25 cellular contexts compared by ENCODE assay signal in the genomic region with DNA sequence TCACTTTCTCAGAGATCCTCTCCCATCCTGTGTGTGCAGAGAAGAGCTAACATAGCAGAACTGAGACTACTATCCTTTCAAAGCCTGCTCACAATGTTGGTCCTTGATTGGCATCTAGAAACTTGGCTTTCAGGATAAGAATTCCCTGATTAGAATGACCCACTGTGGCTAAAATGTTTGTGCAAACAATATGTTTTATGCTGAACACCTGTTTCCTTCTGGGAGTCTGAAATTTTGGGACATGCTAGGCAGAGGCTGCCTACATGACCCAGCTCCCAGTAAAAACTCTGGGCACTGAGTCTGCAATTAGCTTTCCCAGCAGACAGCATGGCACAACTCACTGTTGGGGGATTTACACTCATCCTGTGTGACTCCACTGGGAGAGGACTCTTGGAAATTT.
DNase-seq lines count a peak whose midpoint lies in the region; ATAC-seq and TF ChIP-seq lines count a peak whose summit lies in the region.
"Had no signal": no experiment of that assay in that cellular context is flagged by ENCODE, and none has a peak within 500 bp of the region (broad histone marks: within the 10 kb centered on the region; RNA-seq: fewer than 3 reads in every experiment).

No MANE protein-coding gene starts in this region.

- no peaks in the 10 kb centered on the region for H3K27me3 Mint-ChIP-seq in MCF 10A (ENCODE audit: insufficient read depth, unreplicated experiment)
- H3K27me3 Mint-ChIP-seq: activated naive CD4-positive, alpha-beta T cell treated with anti-CD3 and anti-CD28 coated beads, Interleukin-2, amount 10 ng/mL, durations not matched to agents 7 days and 5 days; stimulated activated memory B cell treated with anti-CD40 and anti-IgM and Interleukin-4, amounts not matched to agents 10 μg/mL and 1 μg/mL and 100 μg/mL, for 72 hours had no signal

- TF ChIP-seq CTCF in breast epithelium (IDR thresholded peaks at IDR 0.05) (no peak), MCF 10A (IDR thresholded peaks at IDR 0.05; ENCODE audit: unreplicated experiment) (no peak), SK-N-SH (IDR thresholded peaks at IDR 0.05) (no peak), smooth muscle cell (IDR thresholded peaks at IDR 0.05; ENCODE audit: borderline replicate concordance, insufficient read depth, poor library complexity, severe bottlenecking) (no peak)

- H3K4me2 ChIP-seq in SK-N-SH (peak overlapping the region; percentile 46), smooth muscle cell (peak overlapping the region; percentile 27)

- H3K27me3 ChIP-seq in breast epithelium (no peaks in the 10 kb centered on the region), SK-N-SH (ENCODE audit: insufficient read depth) (no peaks in the 10 kb centered on the region), smooth muscle cell (ENCODE audit: low read depth) (no peaks in the 10 kb centered on the region)
- H3K27me3 ChIP-seq: pancreas, right atrium auricular region had no signal

- no TSS peak for BruUV-seq in MCF 10A (replicated peaks; lab: Mats Ljungman, UMichigan)

- TF ChIP-seq POLR2A in breast epithelium (IDR thresholded peaks at IDR 0.05) = no peak

- H3K9me3 ChIP-seq in breast epithelium (no peaks in the 10 kb centered on the region), SK-N-SH (no peaks in the 10 kb centered on the region), smooth muscle cell (replicated peaks; ENCODE audit: low read depth) (no peaks in the 10 kb centered on the region)
- H3K9me3 ChIP-seq: pancreas, right atrium auricular region had no signal

- CTCF ChIA-PET in MCF 10A (lab: Yijun Ruan, JAX) = interaction anchor here (0.6 to 2.9 kb wide), 4 partner anchors 18 to 439 kb away, joined by 3 to 13 read pairs (median 4); no protein-coding TSS in a partner anchor
- CTCF ChIA-PET in SK-N-SH (lab: Yijun Ruan, JAX) = interaction anchor here (0.9 to 2.6 kb wide), 2 partner anchors 13 to 26 kb away, joined by 3 to 8 read pairs; no protein-coding TSS in a partner anchor

- no peaks in the 10 kb centered on the region for H3K9me3 Mint-ChIP-seq in MCF 10A (ENCODE audit: unreplicated experiment)
- H3K9me3 Mint-ChIP-seq in stimulated activated effector memory CD8-positive, alpha-beta T cell treated with anti-CD3 and anti-CD28 coated beads, Interleukin-12 subunit alpha, Interleukin-12 subunit beta, amount 100 ng/mL, for 72 hours = no peaks in the 10 kb centered on the region
- H3K9me3 Mint-ChIP-seq: activated B cell treated with CpG ODN at 0.5 μM for 24 hours; activated naive CD4-positive, alpha-beta T cell treated with anti-CD3 and anti-CD28 coated beads, Interleukin-2, amount 10 ng/mL, durations not matched to agents 7 days and 5 days; activated T-helper 1 cell treated with anti-CD3 and anti-CD28 coated beads, Interleukin-12 subunit alpha, Interleukin-12 subunit beta, Interleukin-2, Interleukin-4 antibody, amounts not matched to agents 30 ng/mL and 10 ng/mL and 1 ng/mL, durations not matched to agents 14 hours and 24 hours and 36 hours; stimulated activated memory B cell treated with anti-CD40 and anti-IgM and Interleukin-4, amounts not matched to agents 10 μg/mL and 1 μg/mL and 100 μg/mL, for 72 hours; type B pancreatic cell had no signal

- H4K20me1 ChIP-seq in SK-N-SH (ENCODE audit: insufficient read depth) = no peaks in the 10 kb centered on the region
- no peaks in the 10 kb centered on the region for H4K20me1 ChIP-seq in smooth muscle cell (ENCODE audit: low read depth)

- H2AFZ ChIP-seq in SK-N-SH (ENCODE audit: low read depth) (no peak overlapping the region), smooth muscle cell (ENCODE audit: low read depth) (no peak overlapping the region)

- H3F3A ChIP-seq in SK-N-SH (replicated peaks; ENCODE audit: insufficient read depth) (peaks cover 19% of the 10 kb centered on the region), smooth muscle cell (ENCODE audit: low read depth) (peaks cover 9% of the 10 kb centered on the region)

- no peaks in the 10 kb centered on the region for H3K4me1 ChIP-seq in breast epithelium
- H3K4me1 ChIP-seq in SK-N-SH (ENCODE audit: control insufficient read depth in 1 of 2, insufficient read depth in 2 of 2, low read depth in 1 of 2, low read length in 1 of 2) = peaks cover 0 to 31% of the 10 kb centered on the region in 2 experiments; a peak in 2 of 4 replicates
- H3K4me1 ChIP-seq in smooth muscle cell (ENCODE audit: low read depth) = peaks cover 13% of the 10 kb centered on the region
- H3K4me1 ChIP-seq: pancreas, right atrium auricular region had no signal

- DNase-seq in breast epithelium (ENCODE audit: low spot score in 2 of 2) (no peak), MCF 10A (ENCODE audit: unreplicated experiment) (no peak), SK-N-SH (no peak), epithelial cell of prostate (ENCODE audit: low read depth, low spot score) (no peak), smooth muscle cell (lab: John Stamatoyannopoulos, UW; ENCODE audit: unreplicated experiment) (no peak), medulla oblongata (ENCODE audit: extremely low spot score) (no peak), sciatic nerve (ENCODE audit: low spot score) (no peak)
- no peak for DNase-seq in stimulated activated effector memory CD8-positive, alpha-beta T cell treated with anti-CD3 and anti-CD28 coated beads, Interleukin-12 subunit alpha, Interleukin-12 subunit beta, amount 100 ng/mL, for 72 hours (ENCODE audit: low spot score in 2 of 2)
- DNase-seq: activated B cell treated with CpG ODN at 0.5 μM for 24 hours; activated naive CD4-positive, alpha-beta T cell treated with anti-CD3 and anti-CD28 coated beads, Interleukin-2, amount 10 ng/mL, durations not matched to agents 7 days and 5 days; CD4-positive, alpha-beta memory T cell; DMS 273 treated with DMSO at 0.1 percent for 48 hours; left ventricle myocardium superior; MM.1S; NCI-H2081 treated with DMSO at 0.1 percent for 48 hours; pancreas; SHP77 treated with DMSO at 0.1 percent for 48 hours; stimulated activated CD4-positive, alpha-beta T cell treated with anti-CD3 and anti-CD28 coated beads, Interleukin-12 subunit alpha, Interleukin-12 subunit beta, amount 100 ng/mL, for 4 hours; stimulated activated CD4-positive, alpha-beta T cell treated with anti-CD3 and anti-CD28 coated beads, Interleukin-4, amount 100 ng/mL, for 24 hours had no signal

- no peak overlapping the region for H3K4me3 Mint-ChIP-seq in MCF 10A (ENCODE audit: unreplicated experiment)
- no peak overlapping the region for H3K4me3 Mint-ChIP-seq in stimulated activated effector memory CD8-positive, alpha-beta T cell treated with anti-CD3 and anti-CD28 coated beads, Interleukin-12 subunit alpha, Interleukin-12 subunit beta, amount 100 ng/mL, for 72 hours
- H3K4me3 Mint-ChIP-seq: activated B cell treated with CpG ODN at 0.5 μM for 24 hours; activated naive CD4-positive, alpha-beta T cell treated with anti-CD3 and anti-CD28 coated beads, Interleukin-2, amount 10 ng/mL, durations not matched to agents 7 days and 5 days; activated T-helper 1 cell treated with anti-CD3 and anti-CD28 coated beads, Interleukin-12 subunit alpha, Interleukin-12 subunit beta, Interleukin-2, Interleukin-4 antibody, amounts not matched to agents 30 ng/mL and 10 ng/mL and 1 ng/mL, durations not matched to agents 14 hours and 24 hours and 36 hours; CD4-positive, alpha-beta memory T cell; nephron; stimulated activated memory B cell treated with anti-CD40 and anti-IgM and Interleukin-4, amounts not matched to agents 10 μg/mL and 1 μg/mL and 100 μg/mL, for 72 hours; type B pancreatic cell had no signal

- peak overlapping the region; percentile 38 for H3K9ac ChIP-seq in SK-N-SH
- peak overlapping the region; percentile 3 for H3K9ac ChIP-seq in smooth muscle cell (ENCODE audit: low read depth)

- H3K4me1 Mint-ChIP-seq in MCF 10A (ENCODE audit: insufficient read depth, unreplicated experiment) = peaks cover 16% of the 10 kb centered on the region
- no peaks in the 10 kb centered on the region for H3K4me1 Mint-ChIP-seq in stimulated activated effector memory CD8-positive, alpha-beta T cell treated with anti-CD3 and anti-CD28 coated beads, Interleukin-12 subunit alpha, Interleukin-12 subunit beta, amount 100 ng/mL, for 72 hours
- H3K4me1 Mint-ChIP-seq: activated B cell treated with CpG ODN at 0.5 μM for 24 hours; activated naive CD4-positive, alpha-beta T cell treated with anti-CD3 and anti-CD28 coated beads, Interleukin-2, amount 10 ng/mL, durations not matched to agents 7 days and 5 days; CD4-positive, alpha-beta memory T cell; stimulated activated memory B cell treated with anti-CD40 and anti-IgM and Interleukin-4, amounts not matched to agents 10 μg/mL and 1 μg/mL and 100 μg/mL, for 72 hours had no signal

- TF ChIP-seq EP300 in SK-N-SH (IDR thresholded peaks at IDR 0.05; ENCODE audit: borderline replicate concordance in 1 of 2, low read depth in 1 of 2, low read length in 1 of 2) = no peak

- H3K79me2 ChIP-seq in SK-N-SH (ENCODE audit: insufficient read depth) (no peaks in the 10 kb centered on the region), smooth muscle cell (ENCODE audit: low read depth) (no peaks in the 10 kb centered on the region)

- no peak for TF ChIP-seq RAD21 in SK-N-SH (IDR thresholded peaks at IDR 0.05; ENCODE audit: low read length)

- intact Hi-C loops in breast epithelium (cut with DNase I; ENCODE audit: low total_unique reads) (no loop called here), MCF 10A (cut with micrococcal nuclease) (no loop called here), sciatic nerve (cut with DNase I) (no loop called here)

- H3K36me3 Mint-ChIP-seq in MCF 10A (ENCODE audit: insufficient read depth, unreplicated experiment) = no peaks in the 10 kb centered on the region
- H3K36me3 Mint-ChIP-seq in stimulated activated effector memory CD8-positive, alpha-beta T cell treated with anti-CD3 and anti-CD28 coated beads, Interleukin-12 subunit alpha, Interleukin-12 subunit beta, amount 100 ng/mL, for 72 hours = no peaks in the 10 kb centered on the region
- H3K36me3 Mint-ChIP-seq: activated naive CD4-positive, alpha-beta T cell treated with anti-CD3 and anti-CD28 coated beads, Interleukin-2, amount 10 ng/mL, durations not matched to agents 7 days and 5 days; CD4-positive, alpha-beta memory T cell; stimulated activated memory B cell treated with anti-CD40 and anti-IgM and Interleukin-4, amounts not matched to agents 10 μg/mL and 1 μg/mL and 100 μg/mL, for 72 hours; type B pancreatic cell had no signal

- H3K9me2 ChIP-seq in SK-N-SH = no peaks in the 10 kb centered on the region

- no peak for ATAC-seq in stimulated activated effector memory CD8-positive, alpha-beta T cell treated with anti-CD3 and anti-CD28 coated beads, Interleukin-12 subunit alpha, Interleukin-12 subunit beta, amount 100 ng/mL, for 72 hours
- ATAC-seq in sciatic nerve = no peak
- ATAC-seq: K562; left ventricle myocardium superior; pancreas; stimulated activated memory B cell treated with anti-CD40 and anti-IgM and Interleukin-4, amounts not matched to agents 10 μg/mL and 1 μg/mL and 100 μg/mL, for 72 hours had no signal

- no peaks in the 10 kb centered on the region for H3K36me3 ChIP-seq in breast epithelium
- H3K36me3 ChIP-seq in SK-N-SH (replicated peaks in 1 of 2; ENCODE audit: control insufficient read depth in 1 of 2, insufficient read depth in 2 of 2, low read length in 1 of 2) = no peaks in the 10 kb centered on the region
- no peaks in the 10 kb centered on the region for H3K36me3 ChIP-seq in smooth muscle cell (ENCODE audit: low read depth)
- H3K36me3 ChIP-seq: pancreas, right atrium auricular region had no signal

- H3K27ac ChIP-seq in breast epithelium (peak overlapping the region; percentile 2 to 55), SK-N-SH (ENCODE audit: low read depth in 2 of 2, low read length in 1 of 2) (peak overlapping the region in 1 of 2 experiments; percentile 82; a peak in 2 of 4 replicates), epithelial cell of prostate (peak overlapping the region; percentile 55), smooth muscle cell (ENCODE audit: low read depth) (peak overlapping the region; percentile 62)
- H3K27ac ChIP-seq: pancreas, right atrium auricular region had no signal

- H3K27ac Mint-ChIP-seq in MCF 10A (ENCODE audit: low read depth, unreplicated experiment) = no peak overlapping the region
- no peak overlapping the region for H3K27ac Mint-ChIP-seq in stimulated activated effector memory CD8-positive, alpha-beta T cell treated with anti-CD3 and anti-CD28 coated beads, Interleukin-12 subunit alpha, Interleukin-12 subunit beta, amount 100 ng/mL, for 72 hours
- H3K27ac Mint-ChIP-seq: activated B cell treated with CpG ODN at 0.5 μM for 24 hours; activated naive CD4-positive, alpha-beta T cell treated with anti-CD3 and anti-CD28 coated beads, Interleukin-2, amount 10 ng/mL, durations not matched to agents 7 days and 5 days; activated T-helper 1 cell treated with anti-CD3 and anti-CD28 coated beads, Interleukin-12 subunit alpha, Interleukin-12 subunit beta, Interleukin-2, Interleukin-4 antibody, amounts not matched to agents 30 ng/mL and 10 ng/mL and 1 ng/mL, durations not matched to agents 14 hours and 24 hours and 36 hours; CD4-positive, alpha-beta memory T cell; stimulated activated memory B cell treated with anti-CD40 and anti-IgM and Interleukin-4, amounts not matched to agents 10 μg/mL and 1 μg/mL and 100 μg/mL, for 72 hours; type B pancreatic cell had no signal

- H3K4me3 ChIP-seq in breast epithelium (no peak overlapping the region), SK-N-SH (ENCODE audit: low read depth in 2 of 2, low read length in 1 of 2) (no peak overlapping the region), smooth muscle cell (no peak overlapping the region)
- H3K4me3 ChIP-seq: K562, pancreas, right atrium auricular region had no signal

- POLR2A ChIA-PET in MCF 10A (lab: Yijun Ruan, JAX) (interaction anchor here (1.3 kb wide), 1 partner anchor 141 kb away, joined by 3 read pairs; no protein-coding TSS in a partner anchor), SK-N-SH (lab: Yijun Ruan, JAX) (no interaction called here)
